In genomic region chrX:24294619-24295018, GRCh38 we compare ENCODE assay signal across 11 cellular contexts. TPM values are rescaled to one million over a fixed set of nuclear protein-coding genes. Genes with fewer than 3 reads are reported as not detected.
A peak's percentile ranks its signal among the peaks of the same experiment; 100 is the strongest.
DNase-seq lines count a peak whose midpoint lies in the region; ATAC-seq, FAIRE-seq and TF ChIP-seq lines count a peak whose summit lies in the region.
"Had no signal": no experiment of that assay in that cellular context is flagged by ENCODE, and none has a peak within 500 bp of the region (broad histone marks: within the 10 kb centered on the region; RNA-seq: fewer than 3 reads in every experiment).

No MANE protein-coding gene starts in this region.

- BruUV-seq in MCF 10A (replicated peaks; lab: Mats Ljungman, UMichigan) = no TSS peak
- BruUV-seq in mammary epithelial cell (replicated peaks; lab: Mats Ljungman, UMichigan) = no TSS peak
- no TSS peak for BruUV-seq in Panc1 (replicated peaks; lab: Mats Ljungman, UMichigan)
- no TSS peak for BruUV-seq in endothelial cell of umbilical vein (replicated peaks; lab: Mats Ljungman, UMichigan)

- H3K9me3 ChIP-seq in mammary epithelial cell (replicated peaks; ENCODE audit: insufficient read depth, low read length) = no peaks in the 10 kb centered on the region
- no peaks in the 10 kb centered on the region for H3K9me3 ChIP-seq in Panc1 (ENCODE audit: control insufficient read depth, insufficient read depth, low read depth, low read length)
- H3K9me3 ChIP-seq in endothelial cell of umbilical vein (replicated peaks; ENCODE audit: control insufficient read depth, insufficient read depth, low read length) = no peaks in the 10 kb centered on the region

- no peak for TF ChIP-seq POLR2A in endothelial cell of umbilical vein (IDR thresholded peaks at IDR 0.05; ENCODE audit: low read depth, low read length)

- H3K4me1 ChIP-seq in mammary epithelial cell (ENCODE audit: insufficient read depth, low read length) (no peaks in the 10 kb centered on the region), Panc1 (ENCODE audit: control insufficient read depth, insufficient read depth, low read length) (no peaks in the 10 kb centered on the region), endothelial cell of umbilical vein (ENCODE audit: control insufficient read depth, extremely low read depth, insufficient read depth, low read length) (peaks cover 5% of the 10 kb centered on the region)

- no peak overlapping the region for H3K9ac ChIP-seq in mammary epithelial cell (ENCODE audit: insufficient read depth, low read length)
- no peak overlapping the region for H3K9ac ChIP-seq in endothelial cell of umbilical vein (replicated peaks; ENCODE audit: extremely low read depth, insufficient read depth, low read length)

- no peak for ATAC-seq in Panc1
- ATAC-seq: natural killer cell had no signal

- no peak overlapping the region for H3K27ac Mint-ChIP-seq in MCF 10A (ENCODE audit: low read depth, unreplicated experiment)
- H3K27ac Mint-ChIP-seq: natural killer cell had no signal

- peaks cover 8% of the 10 kb centered on the region for H3K27me3 ChIP-seq in mammary epithelial cell (ENCODE audit: insufficient read depth, low read length)
- no peaks in the 10 kb centered on the region for H3K27me3 ChIP-seq in Panc1 (ENCODE audit: control insufficient read depth, insufficient read depth, low read length)
- no peaks in the 10 kb centered on the region for H3K27me3 ChIP-seq in endothelial cell of umbilical vein (ENCODE audit: control insufficient read depth in 2 of 2, insufficient read depth in 2 of 2, low read length in 2 of 2)

- peak; percentile 92 for FAIRE-seq in endothelial cell of umbilical vein (lab: Jason Lieb, UNC)
- FAIRE-seq: G401.6 had no signal

- CTCF ChIA-PET in MCF 10A (lab: Yijun Ruan, JAX) = interaction anchor here (1.0 kb wide), 1 partner anchor 12 kb away, joined by 6 read pairs; no protein-coding TSS in a partner anchor
- CTCF ChIA-PET in mammary epithelial cell (lab: Charles Lee; ENCODE audit: low non-redundant PET) = no interaction called here
- CTCF ChIA-PET in Panc1 (lab: Charles Lee) = no interaction called here
- CTCF ChIA-PET in endothelial cell of umbilical vein (lab: Charles Lee) = interaction anchor here (0.6 to 4.2 kb wide), 11 partner anchors 12 to 204 kb away, joined by 3 to 33 read pairs (median 4); no protein-coding TSS in a partner anchor

- H4K20me1 ChIP-seq in mammary epithelial cell (ENCODE audit: insufficient read depth, low read length) = no peaks in the 10 kb centered on the region
- H4K20me1 ChIP-seq in endothelial cell of umbilical vein (replicated peaks; ENCODE audit: control insufficient read depth, extremely low read depth, insufficient read depth, low read length) = no peaks in the 10 kb centered on the region

- H3K36me3 Mint-ChIP-seq in MCF 10A (ENCODE audit: insufficient read depth, unreplicated experiment) = peaks cover 5% of the 10 kb centered on the region
- H3K36me3 Mint-ChIP-seq: natural killer cell had no signal

- H2AFZ ChIP-seq in mammary epithelial cell (ENCODE audit: low read depth, low read length) (no peak overlapping the region), endothelial cell of umbilical vein (ENCODE audit: low read depth, low read length) (no peak overlapping the region)

- intact Hi-C loops in MCF 10A (cut with micrococcal nuclease) = no loop called here
- intact Hi-C loops in mammary epithelial cell (cut with micrococcal nuclease) = no loop called here
- intact Hi-C loops in Panc1 (cut with micrococcal nuclease; ENCODE audit: unreplicated experiment) = no loop called here
- intact Hi-C loops in endothelial cell of umbilical vein (cut with micrococcal nuclease) = loop anchor here (5.0 kb wide), 1 partner anchor 78 kb away; no protein-coding TSS in a partner anchor

- no peaks in the 10 kb centered on the region for H3K79me2 ChIP-seq in mammary epithelial cell (ENCODE audit: insufficient read depth, low read length)
- H3K79me2 ChIP-seq in endothelial cell of umbilical vein (ENCODE audit: control insufficient read depth, insufficient read depth, low read length) = no peaks in the 10 kb centered on the region

- H3K4me3 ChIP-seq in mammary epithelial cell (replicated peaks in 1 of 3; ENCODE audit: insufficient read depth in 1 of 3, low read depth in 2 of 3, low read length in 3 of 3) (no peak overlapping the region), Panc1 (ENCODE audit: low read depth in 2 of 2, low read length in 2 of 2) (no peak overlapping the region), endothelial cell of umbilical vein (replicated peaks in 1 of 3; ENCODE audit: insufficient read depth in 1 of 3, low read depth in 1 of 3, low read length in 3 of 3) (no peak overlapping the region)

- peaks cover 70% of the 10 kb centered on the region for H3K27me3 Mint-ChIP-seq in MCF 10A (ENCODE audit: insufficient read depth, unreplicated experiment)

- POLR2A ChIA-PET in MCF 10A (lab: Yijun Ruan, JAX) = no interaction called here
- POLR2A ChIA-PET in Panc1 (lab: Charles Lee) = no interaction called here
- POLR2A ChIA-PET in endothelial cell of umbilical vein (lab: Charles Lee) = no interaction called here

- peaks cover 6% of the 10 kb centered on the region for H3K4me1 Mint-ChIP-seq in MCF 10A (ENCODE audit: insufficient read depth, unreplicated experiment)
- H3K4me1 Mint-ChIP-seq: natural killer cell had no signal

- no peaks in the 10 kb centered on the region for H3K9me3 Mint-ChIP-seq in MCF 10A (ENCODE audit: unreplicated experiment)
- H3K9me3 Mint-ChIP-seq: natural killer cell had no signal

- H3K27ac ChIP-seq in mammary epithelial cell (ENCODE audit: insufficient read depth, low read depth, low read length) (no peak overlapping the region), Panc1 (ENCODE audit: low read length) (no peak overlapping the region), endothelial cell of umbilical vein (ENCODE audit: insufficient read depth, low read depth, low read length) (no peak overlapping the region)

- H3K4me3 Mint-ChIP-seq in MCF 10A (ENCODE audit: unreplicated experiment) = no peak overlapping the region
- H3K4me3 Mint-ChIP-seq: natural killer cell had no signal

- in situ Hi-C loops in mammary epithelial cell (cut with MboI; ENCODE audit: low sequenced_read_pairs in 2 of 2) (no loop called here), Panc1 (cut with HindIII; ENCODE audit: low pct_unique_long_range_greater_than_20kb, low sequenced_read_pairs) (no loop called here)

- no peaks in the 10 kb centered on the region for H3K36me3 ChIP-seq in mammary epithelial cell (ENCODE audit: insufficient read depth, low read length)
- H3K36me3 ChIP-seq in Panc1 (ENCODE audit: control insufficient read depth, insufficient read depth, low read length) = no peaks in the 10 kb centered on the region
- H3K36me3 ChIP-seq in endothelial cell of umbilical vein (ENCODE audit: control insufficient read depth in 2 of 2, extremely low read depth in 1 of 2, insufficient read depth in 2 of 2, low read length in 2 of 2) = no peaks in the 10 kb centered on the region

- DNase-seq in MCF 10A (ENCODE audit: unreplicated experiment) = peak; percentile 24
- DNase-seq in mammary epithelial cell = no peak
- no peak for DNase-seq in Panc1 (ENCODE audit: low read depth, low spot score)
- DNase-seq in endothelial cell of umbilical vein (ENCODE audit: low read depth, low spot score) = peak; percentile 22
- DNase-seq in stimulated activated CD8-positive, alpha-beta memory T cell treated with anti-CD3 and anti-CD28 coated beads, Interleukin-15, amount 100 ng/mL, for 48 hours (ENCODE audit: low read depth in 2 of 2) = peak; percentile 1 to 6
- DNase-seq in AML-193 (lab: John Stamatoyannopoulos, UW) = no peak
- DNase-seq in retina = no peak
- DNase-seq in DMS114 treated with DMSO at 0.1 percent for 48 hours (lab: John Stamatoyannopoulos, UW; ENCODE audit: unreplicated experiment) = no peak
- DNase-seq: cortex of kidney, natural killer cell had no signal

- H3K4me2 ChIP-seq in mammary epithelial cell (ENCODE audit: insufficient read depth, low read depth, low read length) (no peak overlapping the region), endothelial cell of umbilical vein (ENCODE audit: insufficient read depth, low read length) (no peak overlapping the region)

- H3K9me1 ChIP-seq in endothelial cell of umbilical vein (replicated peaks; ENCODE audit: control insufficient read depth, extremely low read depth, insufficient read depth, low read length) = no peaks in the 10 kb centered on the region

- TF ChIP-seq CTCF in MCF 10A (IDR thresholded peaks at IDR 0.05; ENCODE audit: unreplicated experiment) (no peak), mammary epithelial cell (conservative IDR thresholded peaks at IDR 0.05 in 1 of 2, IDR thresholded peaks at IDR 0.05 in 1 of 2; ENCODE audit: extremely low read depth in 1 of 2, insufficient read depth in 1 of 2, low read depth in 1 of 2, low read length in 2 of 2) (no peak), Panc1 (IDR thresholded peaks at IDR 0.05) (peak; percentile 42), endothelial cell of umbilical vein (IDR thresholded peaks at IDR 0.05; ENCODE audit: extremely low read depth in 1 of 2, insufficient read depth in 1 of 2, low read depth in 1 of 2, low read length in 2 of 2) (peak; percentile 11 to 12)

- dilution Hi-C loops in mammary epithelial cell (cut with HindIII; ENCODE audit: low sequenced_read_pairs) (no loop called here), endothelial cell of umbilical vein (cut with MboI; ENCODE audit: extremely low pct_ligation_motif_present, low sequenced_read_pairs) (no loop called here)

- 47% methylated on average over 8 of the region's 13 CpGs for WGBS in mammary epithelial cell (ENCODE audit: low coverage, missing lambda C conversion rate)

TF ChIP-seq in endothelial cell of umbilical vein, 7 proteins besides CTCF, POLR2A, EP300 and RAD21 (continues in another document):
- TF ChIP-seq MYC (IDR thresholded peaks at IDR 0.05; ENCODE audit: low read depth, low read length) = no peak
- TF ChIP-seq, protein P1, sequence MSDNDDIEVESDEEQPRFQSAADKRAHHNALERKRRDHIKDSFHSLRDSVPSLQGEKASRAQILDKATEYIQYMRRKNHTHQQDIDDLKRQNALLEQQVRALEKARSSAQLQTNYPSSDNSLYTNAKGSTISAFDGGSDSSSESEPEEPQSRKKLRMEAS (IDR thresholded peaks at IDR 0.05; ENCODE audit: insufficient read depth, insufficient read length) = no peak
- no peak for TF ChIP-seq JUN (IDR thresholded peaks at IDR 0.05; ENCODE audit: borderline replicate concordance, insufficient read depth, insufficient read length, low read depth)

RNA-seq across cellular contexts. Expression of gene SUPT20HL2, which starts 19.2 kb away (rescaled TPM):
- total RNA-seq in MCF 10A (2022) (not detected in 2 replicates), mammary epithelial cell (not detected), Panc1 (2021; ENCODE audit: unreplicated experiment) (not detected), endothelial cell of umbilical vein (not detected in 2 replicates)
- polyA plus RNA-seq in mammary epithelial cell (not detected), endothelial cell of umbilical vein (not detected in 2 replicates)
- polyA minus RNA-seq in mammary epithelial cell (not detected), endothelial cell of umbilical vein (not detected in 2 replicates)
- polyA plus RNA-seq in Panc1 (2012; ENCODE audit: insufficient read length) = not detected
- polyA plus RNA-seq in endothelial cell of umbilical vein (2011; cell fraction: cytosol; rRNA removed) = not detected in 2 replicates
- not detected in 2 replicates for polyA plus RNA-seq in endothelial cell of umbilical vein (2011; cell fraction: nucleus; rRNA removed)
- not detected in 2 replicates for polyA plus RNA-seq in endothelial cell of umbilical vein (2012)
- polyA minus RNA-seq in endothelial cell of umbilical vein (2011; cell fraction: cytosol; rRNA and poly(A)+ RNA removed) = not detected
- polyA minus RNA-seq in endothelial cell of umbilical vein (2011; cell fraction: nucleus; rRNA and poly(A)+ RNA removed) = not detected in 2 replicates
- total RNA-seq: natural killer cell had no signal

Comparison
In these comparisons a context has a peak if more than half of its experiments do, and no peak if none do; other contexts are left out.
1. DNase-seq: peak in MCF 10A (single experiment), endothelial cell of umbilical vein (single experiment) and stimulated activated CD8-positive, alpha-beta memory T cell treated with anti-CD3 and anti-CD28 coated beads, Interleukin-15, amount 100 ng/mL, for 48 hours (2 of 2); none in mammary epithelial cell (single experiment), Panc1 (single experiment), AML-193 (0 of 2), retina (single experiment) and DMS114 treated with DMSO at 0.1 percent for 48 hours (single experiment).
2. CTCF ChIA-PET loops: an anchor here in MCF 10A (1.0 kb wide) and endothelial cell of umbilical vein (0.6 to 4.2 kb wide); none called in mammary epithelial cell and Panc1.
3. CTCF ChIP-seq: peak in Panc1 (single experiment) and endothelial cell of umbilical vein (2 of 2); none in MCF 10A (single experiment) and mammary epithelial cell (0 of 2).